In genomic region chr7:46291601-46292150, GRCh38 we compare ENCODE assay signal across 11 cellular contexts.
DNase-seq lines count a peak whose midpoint lies in the region; ATAC-seq and TF ChIP-seq lines count a peak whose summit lies in the region.
"Had no signal": no experiment of that assay in that cellular context is flagged by ENCODE, and none has a peak within 500 bp of the region (broad histone marks: within the 10 kb centered on the region; RNA-seq: fewer than 3 reads in every experiment).

No MANE protein-coding gene starts in this region.

- peak overlapping the region; percentile 16 to 78 for H3K27ac ChIP-seq in thoracic aorta

- no peaks in the 10 kb centered on the region for H3K36me3 Mint-ChIP-seq in T-helper 2 cell treated with Interferon-gamma antibody and Interleukin-4, amounts not matched to agents 5 μg/mL and 100 μg/mL, for 36 hours (ENCODE audit: low read depth)
- H3K36me3 Mint-ChIP-seq: brain had no signal

- peak overlapping the region; percentile 51 for H3K4me3 ChIP-seq in thoracic aorta
- H3K4me3 ChIP-seq: tibial nerve had no signal

- H3K27ac Mint-ChIP-seq in T-helper 2 cell treated with Interferon-gamma antibody and Interleukin-4, amounts not matched to agents 5 μg/mL and 100 μg/mL, for 36 hours = no peak overlapping the region

- H3K4me3 Mint-ChIP-seq in T-helper 2 cell treated with Interferon-gamma antibody and Interleukin-4, amounts not matched to agents 5 μg/mL and 100 μg/mL, for 36 hours = no peak overlapping the region
- H3K4me3 Mint-ChIP-seq: brain, neural crest cell had no signal

- no peak for TF ChIP-seq CTCF in thoracic aorta (IDR thresholded peaks at IDR 0.05)

- H3K27me3 ChIP-seq in thoracic aorta (replicated peaks; ENCODE audit: insufficient read depth) = no peaks in the 10 kb centered on the region
- H3K27me3 ChIP-seq: tibial nerve had no signal

- no peaks in the 10 kb centered on the region for H3K4me1 Mint-ChIP-seq in T-helper 2 cell treated with Interferon-gamma antibody and Interleukin-4, amounts not matched to agents 5 μg/mL and 100 μg/mL, for 36 hours (ENCODE audit: low read depth)

- peaks cover 12 to 33% of the 10 kb centered on the region in 2 donors for H3K4me1 ChIP-seq in thoracic aorta (ENCODE audit: control insufficient read depth in 1 of 2, low read depth in 2 of 2)

- peaks cover 10% of the 10 kb centered on the region for H3K9me3 Mint-ChIP-seq in T-helper 2 cell treated with Interferon-gamma antibody and Interleukin-4, amounts not matched to agents 5 μg/mL and 100 μg/mL, for 36 hours

- no peaks in the 10 kb centered on the region for H3K36me3 ChIP-seq in thoracic aorta
- H3K36me3 ChIP-seq: tibial nerve had no signal

- DNase-seq in fibroblast of gingiva (ENCODE audit: low read depth) (peak; percentile 84), thoracic aorta (ENCODE audit: low spot score) (peak; percentile 13), OCI-M1 (lab: John Stamatoyannopoulos, UW) (no peak), MV-4-11 (lab: John Stamatoyannopoulos, UW) (no peak), NCI-H69 (lab: John Stamatoyannopoulos, UW) (no peak)
- no peak for DNase-seq in T-helper 2 cell treated with Interferon-gamma antibody and Interleukin-4, amounts not matched to agents 5 μg/mL and 100 μg/mL, for 36 hours (ENCODE audit: low spot score)

- ATAC-seq in GM19023 (IDR thresholded peaks at IDR 0.05; ENCODE audit: unreplicated experiment) = peak; percentile 61
- peak; percentile 67 for ATAC-seq in HG03520 (IDR thresholded peaks at IDR 0.05; ENCODE audit: unreplicated experiment)
- peak; percentile 84 for ATAC-seq in thoracic aorta (ENCODE audit: insufficient number of reproducible peaks, low FRiP score, low read depth)

- no peaks in the 10 kb centered on the region for H3K9me3 ChIP-seq in thoracic aorta
- H3K9me3 ChIP-seq: tibial nerve had no signal

- no peaks in the 10 kb centered on the region for H3K27me3 Mint-ChIP-seq in T-helper 2 cell treated with Interferon-gamma antibody and Interleukin-4, amounts not matched to agents 5 μg/mL and 100 μg/mL, for 36 hours (ENCODE audit: low read depth)
- H3K27me3 Mint-ChIP-seq: brain had no signal

Comparison
In these comparisons a context has a peak if more than half of its experiments do, and no peak if none do; other contexts are left out.
1. DNase-seq: peak in fibroblast of gingiva (single experiment) and thoracic aorta (single experiment); none in OCI-M1 (single experiment), T-helper 2 cell treated with Interferon-gamma antibody and Interleukin-4, amounts not matched to agents 5 μg/mL and 100 μg/mL, for 36 hours (single experiment), MV-4-11 (single experiment) and NCI-H69 (single experiment).
2. Peak in every context shown above with its lines, with median percentiles within 50 percentile points of each other: ATAC-seq.